In the genomic region with DNA sequence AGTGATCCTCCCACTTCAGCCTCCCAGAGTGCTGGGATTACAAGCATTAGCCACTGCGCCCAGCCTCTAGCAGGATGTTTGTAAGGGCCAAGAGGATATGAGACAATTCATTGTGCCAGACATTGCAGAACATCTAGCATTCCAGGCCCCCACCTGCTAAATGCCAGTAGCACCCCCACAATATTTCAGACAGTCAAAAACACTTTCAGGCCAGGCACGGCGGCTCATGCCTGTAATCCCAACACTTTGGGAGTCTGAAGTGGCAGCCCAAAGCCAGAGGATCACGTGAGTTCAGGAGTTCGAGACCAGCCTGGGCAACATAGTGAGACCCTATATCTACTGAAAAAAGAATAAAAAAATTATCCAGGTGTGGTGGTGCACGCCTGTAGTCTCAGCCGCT, we compare ENCODE assay signal across 36 cellular contexts. TPM values are rescaled to one million over a fixed set of nuclear protein-coding genes. Genes with fewer than 3 reads are reported as not detected.
"Had no signal": no experiment of that assay in that cellular context is flagged by ENCODE, and none has a peak within 500 bp of the region (broad histone marks: within the 10 kb centered on the region; RNA-seq: fewer than 3 reads in every experiment).

No MANE protein-coding gene starts in this region.

- H3K27ac Mint-ChIP-seq: activated B cell treated with CpG ODN at 0.5 μM for 24 hours; activated CD4-positive, alpha-beta memory T cell treated with anti-CD3 and anti-CD28 coated beads for 36 hours; activated CD8-positive, alpha-beta memory T cell treated with anti-CD3 and anti-CD28 coated beads, Interleukin-2, amount 10 ng/mL, durations not matched to agents 7 days and 5 days; activated naive CD8-positive, alpha-beta T cell treated with anti-CD3 and anti-CD28 coated beads for 36 hours; activated T-cell treated with anti-CD3 and anti-CD28 coated beads, Interleukin-2, amount 50 U/mL, for 72 hours; activated T-helper 17 cell treated with anti-CD3 and anti-CD28 coated beads, Interleukin-2, amount 50 U/mL, for 72 hours; T-helper 1 cell treated with Interleukin-12 subunit alpha and Interleukin-12 subunit beta and Interleukin-4 antibody, amounts not matched to agents 30 μg/mL and 1 μg/mL, for 36 hours; T-helper 2 cell treated with Interferon-gamma antibody and Interleukin-4, amounts not matched to agents 5 μg/mL and 100 μg/mL, for 36 hours had no signal

- H3K27me3 ChIP-seq: brain microvascular endothelial cell, Peyer's patch, SJSA1 had no signal

- DNase-seq: activated B cell treated with CpG ODN at 0.5 μM for 24 hours; activated CD4-positive, alpha-beta memory T cell treated with anti-CD3 and anti-CD28 coated beads for 36 hours; activated CD4-positive, alpha-beta T cell treated with anti-CD3 and anti-CD28 coated beads for 4 hours; activated CD4-positive, alpha-beta T cell treated with anti-CD3 and anti-CD28 coated beads, Interleukin-2, amount 50 U/mL, for 1 hour; activated CD4-positive, CD25-positive, alpha-beta regulatory T cell treated with anti-CD3 and anti-CD28 coated beads, Interleukin-2, amount 50 U/mL, for 72 hours; activated CD8-positive, alpha-beta memory T cell treated with anti-CD3 and anti-CD28 coated beads, Interleukin-2, amount 10 ng/mL, durations not matched to agents 7 days and 5 days; activated effector memory CD4-positive, alpha-beta T cell treated with anti-CD3 and anti-CD28 coated beads, Interleukin-2, amount 50 U/mL, for 16 hours; activated naive CD4-positive, alpha-beta T cell; activated naive CD4-positive, alpha-beta T cell treated with anti-CD3 and anti-CD28 coated beads, Interleukin-2, amount 50 U/mL, for 16 hours; activated naive CD8-positive, alpha-beta T cell treated with anti-CD3 and anti-CD28 coated beads for 36 hours; activated T-cell treated with anti-CD3 and anti-CD28 coated beads, Interleukin-2, amount 50 U/mL, for 1 hour; activated T-cell treated with anti-CD3 and anti-CD28 coated beads, Interleukin-2, amount 50 U/mL, for 72 hours; amniotic stem cell; aorta; brain microvascular endothelial cell; central memory CD4-positive, alpha-beta T cell; Karpas-422; KBM-7; NCI-H1105; NCI-H1417 treated with DMSO at 0.1 percent for 48 hours; NCI-H1694; NCI-H2029; NCI-H345; NCI-H524 treated with DMSO at 0.1 percent for 48 hours; NK-92 treated with Interleukin-12 subunit alpha and Interleukin-12 subunit beta, amount 100 ng/mL, for 24 hours; PC-3; Peyer's patch; RPMI8226; SHP77 treated with DMSO at 0.1 percent for 48 hours; SK-N-SH had no signal

- H3K4me1 Mint-ChIP-seq: activated CD8-positive, alpha-beta memory T cell treated with anti-CD3 and anti-CD28 coated beads, Interleukin-2, amount 10 ng/mL, durations not matched to agents 7 days and 5 days; activated naive CD8-positive, alpha-beta T cell treated with anti-CD3 and anti-CD28 coated beads for 36 hours had no signal

- ATAC-seq: activated CD8-positive, alpha-beta memory T cell treated with anti-CD3 and anti-CD28 coated beads, Interleukin-2, amount 10 ng/mL, durations not matched to agents 7 days and 5 days; activated T-cell treated with anti-CD3 and anti-CD28 coated beads, Interleukin-2, amount 50 U/mL, for 72 hours; activated T-helper 17 cell treated with anti-CD3 and anti-CD28 coated beads, Interleukin-2, amount 50 U/mL, for 72 hours; PC-3 had no signal

- H3K4me3 Mint-ChIP-seq: activated B cell treated with CpG ODN at 0.5 μM for 24 hours; activated CD4-positive, alpha-beta memory T cell treated with anti-CD3 and anti-CD28 coated beads for 36 hours; activated CD8-positive, alpha-beta memory T cell treated with anti-CD3 and anti-CD28 coated beads, Interleukin-2, amount 10 ng/mL, durations not matched to agents 7 days and 5 days; activated naive CD8-positive, alpha-beta T cell treated with anti-CD3 and anti-CD28 coated beads for 36 hours; activated T-cell treated with anti-CD3 and anti-CD28 coated beads, Interleukin-2, amount 50 U/mL, for 72 hours; activated T-helper 17 cell treated with anti-CD3 and anti-CD28 coated beads, Interleukin-2, amount 50 U/mL, for 72 hours; T-helper 1 cell treated with Interleukin-12 subunit alpha and Interleukin-12 subunit beta and Interleukin-4 antibody, amounts not matched to agents 30 μg/mL and 1 μg/mL, for 36 hours; T-helper 2 cell treated with Interferon-gamma antibody and Interleukin-4, amounts not matched to agents 5 μg/mL and 100 μg/mL, for 36 hours had no signal

- H3K4me1 ChIP-seq: Peyer's patch, SJSA1 had no signal

- H3K9me3 ChIP-seq: Peyer's patch, SJSA1, SK-N-SH had no signal

- H3K9me3 Mint-ChIP-seq: activated B cell treated with CpG ODN at 0.5 μM for 24 hours; activated CD4-positive, alpha-beta memory T cell treated with anti-CD3 and anti-CD28 coated beads for 36 hours; activated naive CD8-positive, alpha-beta T cell treated with anti-CD3 and anti-CD28 coated beads for 36 hours; activated T-cell treated with anti-CD3 and anti-CD28 coated beads, Interleukin-2, amount 50 U/mL, for 72 hours; activated T-helper 17 cell treated with anti-CD3 and anti-CD28 coated beads, Interleukin-2, amount 50 U/mL, for 72 hours; T-helper 1 cell treated with Interleukin-12 subunit alpha and Interleukin-12 subunit beta and Interleukin-4 antibody, amounts not matched to agents 30 μg/mL and 1 μg/mL, for 36 hours; T-helper 2 cell treated with Interferon-gamma antibody and Interleukin-4, amounts not matched to agents 5 μg/mL and 100 μg/mL, for 36 hours had no signal

- H3K4me3 ChIP-seq: Peyer's patch, SJSA1 had no signal

- H3K27ac ChIP-seq: brain microvascular endothelial cell, Peyer's patch, SJSA1 had no signal

- FAIRE-seq: TTC549 had no signal

- H3K27me3 Mint-ChIP-seq: activated B cell treated with CpG ODN at 0.5 μM for 24 hours; activated CD4-positive, alpha-beta memory T cell treated with anti-CD3 and anti-CD28 coated beads for 36 hours; activated CD8-positive, alpha-beta memory T cell treated with anti-CD3 and anti-CD28 coated beads, Interleukin-2, amount 10 ng/mL, durations not matched to agents 7 days and 5 days; activated naive CD8-positive, alpha-beta T cell treated with anti-CD3 and anti-CD28 coated beads for 36 hours; activated T-helper 17 cell treated with anti-CD3 and anti-CD28 coated beads, Interleukin-2, amount 50 U/mL, for 72 hours had no signal

RNA-seq across cellular contexts. Expression of a gene that starts 19.6 kb away (rescaled TPM):
- total RNA-seq: MCF 10A had no signal
